Comparison of ENCODE assay signal across 1 cellular context in the genomic region with DNA sequence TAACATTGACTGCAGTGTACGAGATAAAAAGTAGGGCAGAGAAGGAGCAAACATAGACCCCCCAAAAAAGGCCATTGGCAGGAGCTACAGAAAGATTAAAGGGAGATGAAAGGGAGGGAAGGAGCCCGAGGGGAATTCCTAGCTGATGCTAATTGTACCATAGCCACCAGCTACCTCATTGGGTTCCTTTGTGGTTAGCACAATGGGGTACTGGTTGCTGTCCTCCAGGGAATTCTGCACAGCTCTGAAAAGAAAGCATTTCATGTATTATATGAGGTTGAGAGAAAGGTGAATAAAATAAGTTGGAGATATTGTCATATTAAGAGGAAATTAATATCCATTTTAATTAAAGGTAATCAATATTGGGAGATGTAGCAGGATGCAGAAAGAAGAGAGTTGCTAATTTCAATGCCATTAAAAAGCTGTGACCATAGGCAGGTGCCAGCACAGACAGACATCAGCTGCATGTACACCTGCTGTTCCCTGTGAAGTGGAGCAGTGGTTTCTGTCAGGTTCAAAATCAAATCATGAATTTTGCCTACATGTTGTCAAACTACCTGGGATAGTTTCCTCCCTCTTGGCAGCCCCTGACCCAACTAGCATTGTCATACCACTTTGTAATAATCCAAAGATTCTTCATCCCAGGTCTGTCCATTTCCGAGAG.
TF ChIP-seq lines count a peak whose summit lies in the region.

No MANE protein-coding gene starts in this region.

TF ChIP-seq in GM12878, 131 proteins besides CTCF, POLR2A, EP300 and RAD21 (continued from another document):
- TF ChIP-seq MTA2 (IDR thresholded peaks at IDR 0.05; ENCODE audit: low read depth) (peak; percentile 0), BCL11A (IDR thresholded peaks at IDR 0.05; ENCODE audit: low read depth, low read length) (peak; percentile 80; the same call in 1 of the 2 replicates), IRF3 (IDR thresholded peaks at IDR 0.05) (no peak), ETV6 (conservative IDR thresholded peaks at IDR 0.05 in 1 of 2, IDR thresholded peaks at IDR 0.05 in 1 of 2; ENCODE audit: borderline replicate concordance in 1 of 2, low read depth in 1 of 2) (no peak), DPF2 (IDR thresholded peaks at IDR 0.05) (0 out of 2 replicates have a peak, but pooled peaks have one; percentile 3), MEF2B (IDR thresholded peaks at IDR 0.05; ENCODE audit: partially characterized antibody, poor library complexity, severe bottlenecking) (peak; percentile 81), PAX5 (IDR thresholded peaks at IDR 0.05; ENCODE audit: borderline replicate concordance, low read depth, low read length) (0 out of 2 replicates have a peak, but pooled peaks have one; percentile 25), POU2F2 (IDR thresholded peaks at IDR 0.05; ENCODE audit: borderline replicate concordance, low read depth, low read length) (0 out of 3 replicates have a peak, but pooled peaks have one; percentile 8), BHLHE40 (IDR thresholded peaks at IDR 0.05; ENCODE audit: borderline replicate concordance in 1 of 2, low read depth in 2 of 2, low read length in 1 of 2) (0 out of 4 replicates have a peak, but pooled peaks of 1 of the 2 experiments have one; percentile 6), IKZF1 (conservative IDR thresholded peaks at IDR 0.05) (peak; percentile 55)
- TF ChIP-seq, protein P1, sequence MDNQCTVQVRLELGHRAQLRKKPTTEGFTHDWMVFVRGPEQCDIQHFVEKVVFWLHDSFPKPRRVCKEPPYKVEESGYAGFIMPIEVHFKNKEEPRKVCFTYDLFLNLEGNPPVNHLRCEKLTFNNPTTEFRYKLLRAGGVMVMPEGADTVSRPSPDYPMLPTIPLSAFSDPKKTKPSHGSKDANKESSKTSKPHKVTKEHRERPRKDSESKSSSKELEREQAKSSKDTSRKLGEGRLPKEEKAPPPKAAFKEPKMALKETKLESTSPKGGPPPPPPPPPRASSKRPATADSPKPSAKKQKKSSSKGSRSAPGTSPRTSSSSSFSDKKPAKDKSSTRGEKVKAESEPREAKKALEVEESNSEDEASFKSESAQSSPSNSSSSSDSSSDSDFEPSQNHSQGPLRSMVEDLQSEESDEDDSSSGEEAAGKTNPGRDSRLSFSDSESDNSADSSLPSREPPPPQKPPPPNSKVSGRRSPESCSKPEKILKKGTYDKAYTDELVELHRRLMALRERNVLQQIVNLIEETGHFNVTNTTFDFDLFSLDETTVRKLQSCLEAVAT (IDR thresholded peaks at IDR 0.05) = 0 out of 2 replicates have a peak, but pooled peaks have one; percentile 15
